20 cellular contexts compared by ENCODE assay signal in the genomic region with DNA sequence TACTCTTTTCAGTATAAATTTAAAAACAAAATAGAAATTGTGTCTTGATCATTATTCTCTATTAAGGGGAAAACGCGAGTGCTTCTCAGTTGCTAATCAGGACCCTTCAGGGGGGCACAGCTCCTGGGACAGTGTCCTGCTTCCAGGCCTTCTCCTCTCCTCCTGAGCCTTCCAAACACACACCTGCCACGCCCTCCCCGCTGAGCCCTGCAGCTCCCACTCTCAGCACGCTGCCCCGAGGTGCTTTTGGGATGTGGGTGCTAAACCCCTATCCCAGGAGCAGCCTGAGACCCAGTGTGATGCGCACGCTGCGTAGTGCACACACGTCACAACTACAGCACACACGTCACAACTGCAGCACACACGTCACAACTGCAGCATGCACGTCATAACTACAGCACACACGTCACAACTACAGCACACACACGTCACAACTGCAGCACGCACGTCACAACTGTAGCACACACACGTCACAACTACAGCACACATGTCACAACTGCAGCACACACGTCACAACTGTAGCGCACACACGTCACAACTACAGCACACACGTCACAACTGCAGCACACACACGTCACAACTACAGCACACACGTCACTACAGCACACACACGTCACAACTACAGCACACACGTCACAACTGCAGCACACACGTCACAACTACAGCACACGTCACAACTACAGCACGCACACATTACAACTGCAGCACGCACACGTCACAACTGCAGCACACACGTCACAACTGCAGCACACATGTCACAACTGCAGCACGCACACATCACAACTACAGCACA.
A peak's percentile ranks its signal among the peaks of the same experiment; 100 is the strongest.
DNase-seq lines count a peak whose midpoint lies in the region; ATAC-seq, FAIRE-seq and TF ChIP-seq lines count a peak whose summit lies in the region.
"Had no signal": no experiment of that assay in that cellular context is flagged by ENCODE, and none has a peak within 500 bp of the region (broad histone marks: within the 10 kb centered on the region; RNA-seq: fewer than 3 reads in every experiment).

No MANE protein-coding gene starts in this region.

- H3K9ac ChIP-seq in HepG2 (ENCODE audit: insufficient read depth, low read depth, low read length) = no peak overlapping the region
- no peak overlapping the region for H3K9ac ChIP-seq in neural cell (ENCODE audit: low read length)
- H3K9ac ChIP-seq in Karpas-422 (ENCODE audit: low read length) = no peak overlapping the region
- H3K9ac ChIP-seq: GM23248 had no signal

- H3K36me3 ChIP-seq in HepG2 (replicated peaks in 1 of 2; ENCODE audit: control insufficient read depth in 1 of 2, insufficient read depth in 2 of 2, low read length in 2 of 2) (no peaks in the 10 kb centered on the region), right lobe of liver (no peaks in the 10 kb centered on the region), neural cell (ENCODE audit: insufficient read depth, low read length) (no peaks in the 10 kb centered on the region), Karpas-422 (ENCODE audit: insufficient read depth, low read length) (no peaks in the 10 kb centered on the region), ovary (no peaks in the 10 kb centered on the region)

- H3K4me3 ChIP-seq in HepG2 (replicated peaks in 1 of 3; ENCODE audit: insufficient read depth in 1 of 3, low read depth in 2 of 3, low read length in 3 of 3) (no peak overlapping the region), right lobe of liver (no peak overlapping the region), neural cell (ENCODE audit: low read length) (no peak overlapping the region), Karpas-422 (ENCODE audit: low read length) (no peak overlapping the region), ovary (no peak overlapping the region)
- H3K4me3 ChIP-seq: A549, GM23248 had no signal

- no peak for FAIRE-seq in HepG2 (lab: Jason Lieb, UNC)
- FAIRE-seq: A549, G401.6, GM12891, H54 had no signal

- BruUV-seq in HepG2 (replicated peaks; lab: Mats Ljungman, UMichigan) = no TSS peak

- CTCF ChIA-PET in HepG2 (lab: Yijun Ruan, JAX; ENCODE audit: low intra/inter-chr PET ratio, low total read pairs) = no interaction called here

- H3K27me3 ChIP-seq in HepG2 (ENCODE audit: control insufficient read depth in 1 of 2, insufficient read depth in 2 of 2, low read length in 2 of 2) (peaks cover 0 to 13% of the 10 kb centered on the region in 2 experiments; a peak in 1 of 5 replicates), right lobe of liver (no peaks in the 10 kb centered on the region), neural cell (ENCODE audit: insufficient read depth, low read depth, low read length) (no peaks in the 10 kb centered on the region), Karpas-422 (ENCODE audit: low read length) (no peaks in the 10 kb centered on the region), ovary (no peaks in the 10 kb centered on the region)

- in situ Hi-C loops in HepG2 (cut with HindIII; ENCODE audit: extremely low pct_ligation_motif_present, low pct_unique_long_range_greater_than_20kb) = no loop called here

- no peak overlapping the region for H3K4me2 ChIP-seq in HepG2 (ENCODE audit: low read depth, low read length)
- H3K4me2 ChIP-seq in neural cell (ENCODE audit: low read length) = no peak overlapping the region
- no peak overlapping the region for H3K4me2 ChIP-seq in Karpas-422 (ENCODE audit: low read depth, low read length, poor library complexity, severe bottlenecking)
- H3K4me2 ChIP-seq: A549 had no signal

- intact Hi-C loops in HepG2 (cut with micrococcal nuclease; ENCODE audit: unreplicated experiment) = no loop called here
- intact Hi-C loops in right lobe of liver (cut with DNase I) = no loop called here
- intact Hi-C loops in ovary (cut with DNase I) = no loop called here

- H3F3A ChIP-seq in neural cell (ENCODE audit: insufficient read depth, low read length, poor library complexity, severe bottlenecking) = no peaks in the 10 kb centered on the region

- no peak overlapping the region for H2AFZ ChIP-seq in HepG2 (ENCODE audit: low read length)
- H2AFZ ChIP-seq in neural cell (ENCODE audit: low read depth, low read length) = no peak overlapping the region
- H2AFZ ChIP-seq in Karpas-422 (ENCODE audit: low read length) = no peak overlapping the region
- H2AFZ ChIP-seq: GM23248 had no signal

- TF ChIP-seq CTCF in HepG2 (CRISPR knock-in tag; IDR thresholded peaks at IDR 0.05) (no peak), right lobe of liver (IDR thresholded peaks at IDR 0.05) (no peak), neural cell (IDR thresholded peaks at IDR 0.05; ENCODE audit: poor library complexity, severe bottlenecking) (no peak), ovary (IDR thresholded peaks at IDR 0.05) (no peak)

- TF ChIP-seq POLR2A in HepG2 (IDR thresholded peaks at IDR 0.05; ENCODE audit: insufficient read depth in 1 of 2, low read depth in 2 of 2, low read length in 2 of 2) (no peak), right lobe of liver (IDR thresholded peaks at IDR 0.05) (no peak), ovary (IDR thresholded peaks at IDR 0.05) (no peak)

- no peaks in the 10 kb centered on the region for H3K4me1 ChIP-seq in HepG2 (ENCODE audit: insufficient read depth, low read length)
- H3K4me1 ChIP-seq in right lobe of liver = no peaks in the 10 kb centered on the region
- H3K4me1 ChIP-seq in Karpas-422 (ENCODE audit: low read length) = no peaks in the 10 kb centered on the region
- H3K4me1 ChIP-seq in ovary (ENCODE audit: insufficient read depth) = no peaks in the 10 kb centered on the region
- H3K4me1 ChIP-seq: A549 had no signal

- TF ChIP-seq EP300 in HepG2 (IDR thresholded peaks at IDR 0.05; ENCODE audit: low read depth in 2 of 2, low read length in 2 of 2) = no peak
- no peak for TF ChIP-seq EP300 in HepG2 (CRISPR knock-in tag; IDR thresholded peaks at IDR 0.05; ENCODE audit: borderline replicate concordance)
- TF ChIP-seq EP300 in Ishikawa (IDR thresholded peaks at IDR 0.05; ENCODE audit: borderline replicate concordance) = no peak
- TF ChIP-seq EP300 in neural cell (conservative IDR thresholded peaks at IDR 0.05; ENCODE audit: poor library complexity, severe bottlenecking) = peak; percentile 30
- TF ChIP-seq EP300 in ovary (IDR thresholded peaks at IDR 0.05) = no peak

- no peak for DNase-seq in HepG2 (ENCODE audit: low spot score)
- DNase-seq in right lobe of liver = no peak
- DNase-seq in Karpas-422 = no peak
- no peak for DNase-seq in ovary
- DNase-seq: AML-193; Calu3; CD8-positive, alpha-beta T cell; DMS 273 treated with DMSO at 0.1 percent for 48 hours; GM23248; IMR-90; KG1 had no signal

- H3K9me3 ChIP-seq in HepG2 (ENCODE audit: low read length) (no peaks in the 10 kb centered on the region), right lobe of liver (no peaks in the 10 kb centered on the region), neural cell (ENCODE audit: low read length) (peaks cover 5% of the 10 kb centered on the region), Karpas-422 (ENCODE audit: low read length) (no peaks in the 10 kb centered on the region), ovary (peaks cover 0 to 3% of the 10 kb centered on the region in 2 donors)
- H3K9me3 ChIP-seq: A549 had no signal

- no peaks in the 10 kb centered on the region for H3K79me2 ChIP-seq in HepG2 (ENCODE audit: insufficient read depth, low read length)
- H3K79me2 ChIP-seq in neural cell (replicated peaks; ENCODE audit: insufficient read depth, low read length) = no peaks in the 10 kb centered on the region
- no peaks in the 10 kb centered on the region for H3K79me2 ChIP-seq in Karpas-422 (ENCODE audit: low read length)

- H3K9me2 ChIP-seq in neural cell (ENCODE audit: insufficient read depth, low read length) = no peaks in the 10 kb centered on the region
- no peaks in the 10 kb centered on the region for H3K9me2 ChIP-seq in Karpas-422 (replicated peaks; ENCODE audit: insufficient read depth, low read length)

- ATAC-seq in HepG2 = no peak
- ATAC-seq in right lobe of liver = no peak
- ATAC-seq in HG02840 (IDR thresholded peaks at IDR 0.05; ENCODE audit: low FRiP score, unreplicated experiment) = no peak
- ATAC-seq: A549; CD8-positive, alpha-beta T cell; HCT116 had no signal

- H3K27ac ChIP-seq in HepG2 (ENCODE audit: extremely low read length, insufficient read depth, low read length) (no peak overlapping the region), right lobe of liver (no peak overlapping the region), neural cell (ENCODE audit: low read length) (no peak overlapping the region), Karpas-422 (ENCODE audit: low read length) (no peak overlapping the region), ovary (no peak overlapping the region)
- H3K27ac ChIP-seq: 22Rv1, A549, GM23248 had no signal

- POLR2A ChIA-PET in HepG2 (lab: Yijun Ruan, JAX) = no interaction called here

- WGBS in HepG2 (ENCODE audit: low lambda C conversion rate) = 57% methylated on average over 33 of the region's 33 CpGs
- 73% methylated on average over 27 of the region's 33 CpGs for WGBS in right lobe of liver (ENCODE audit: insufficient coverage, low coverage, low lambda C conversion rate, missing lambda C conversion rate)
- WGBS in ovary, 3 donors = 80 to 89% (median 84%) methylated on average over 33 of the region's 33 CpGs

- H4K20me1 ChIP-seq in HepG2 (ENCODE audit: insufficient read depth, low read length) (no peaks in the 10 kb centered on the region), neural cell (ENCODE audit: insufficient read depth) (no peaks in the 10 kb centered on the region), Karpas-422 (ENCODE audit: insufficient read depth, low read depth, low read length) (no peaks in the 10 kb centered on the region)

- TF ChIP-seq RAD21 in HepG2 (CRISPR knock-in tag; IDR thresholded peaks at IDR 0.05) (no peak), Ishikawa (IDR thresholded peaks at IDR 0.05; ENCODE audit: low read depth) (no peak), neural cell (conservative IDR thresholded peaks at IDR 0.05) (no peak)

TF ChIP-seq in HepG2, 621 proteins besides CTCF, POLR2A, EP300 and RAD21 (continues in another document):
- no peak for TF ChIP-seq HOXA9 (CRISPR knock-in tag; IDR thresholded peaks at IDR 0.05; ENCODE audit: borderline replicate concordance)
- TF ChIP-seq REL (CRISPR knock-in tag; conservative IDR thresholded peaks at IDR 0.05) = no peak
- TF ChIP-seq HDAC1 (CRISPR knock-in tag; IDR thresholded peaks at IDR 0.05) = no peak

TF ChIP-seq in Ishikawa, 13 proteins besides CTCF, POLR2A, EP300 and RAD21:
- TF ChIP-seq CREB1 (IDR thresholded peaks at IDR 0.05; ENCODE audit: low read depth) (0 out of 2 replicates have a peak, but pooled peaks have one; percentile 31), CEBPB (IDR thresholded peaks at IDR 0.05) (no peak)

TF ChIP-seq in neural cell, 6 proteins besides CTCF, POLR2A, EP300 and RAD21 (continues in another document):
- TF ChIP-seq SMC3 (conservative IDR thresholded peaks at IDR 0.05; ENCODE audit: poor library complexity) (no peak), POLR2AphosphoS5 (IDR thresholded peaks at IDR 0.05) (peak; percentile 66), EZH2 (IDR thresholded peaks at IDR 0.05; ENCODE audit: borderline replicate concordance, insufficient read depth, low read length, poor library complexity, severe bottlenecking) (no peak)
